ENCODE assay signal across 8 cellular contexts in genomic region chr13:87671031-87671823, GRCh38.
DNase-seq lines count a peak whose midpoint lies in the region; ATAC-seq and TF ChIP-seq lines count a peak whose summit lies in the region.

Gene SLITRK5 (plus strand): TSS chr13:87671371. CDS start chr13:87675389, 4,018 bp downstream.

- peak; percentile 82 for ATAC-seq in HG02938 (IDR thresholded peaks at IDR 0.05; ENCODE audit: unreplicated experiment)

- H3K4me3 ChIP-seq in WI38 (ENCODE audit: low read depth, low read length): peak within 1 kb of the TSS; percentile 64
- H3K4me3 ChIP-seq in choroid plexus epithelial cell (ENCODE audit: low read depth, low read length): peak within 1 kb of the TSS; percentile 53

- TF ChIP-seq CTCF in WI38 (IDR thresholded peaks at IDR 0.05; ENCODE audit: low read depth, low read length) (peak; percentile 94), choroid plexus epithelial cell (conservative IDR thresholded peaks at IDR 0.05; ENCODE audit: low read depth, low read length) (peak; percentile 84)

- DNase-seq in NCI-H2107 (lab: John Stamatoyannopoulos, UW): peak; percentile 4
- no peak for DNase-seq in NCI-H2107 treated with DMSO at 0.1 percent for 48 hours (lab: John Stamatoyannopoulos, UW; ENCODE audit: unreplicated experiment)
- DNase-seq in NCI-H2081 treated with DMSO at 0.1 percent for 48 hours (lab: John Stamatoyannopoulos, UW): peak; percentile 53
- DNase-seq in choroid plexus epithelial cell (ENCODE audit: low read depth): peak; percentile 64
- peak; percentile 93 for DNase-seq in left kidney (ENCODE audit: low read depth, low spot score)
- DNase-seq in stimulated activated CD4-positive, alpha-beta T cell treated with anti-CD3 and anti-CD28 coated beads, Interleukin-2, amount 100 ng/mL, for 24 hours: peak; percentile 49 to 79
